Comparison of ENCODE assay signal across 9 cellular contexts in genomic region chr6:157983439-157984119, GRCh38. TPM values are rescaled to one million over a fixed set of nuclear protein-coding genes. Genes with fewer than 3 reads are reported as not detected.
DNase-seq lines count a peak whose midpoint lies in the region; ATAC-seq and TF ChIP-seq lines count a peak whose summit lies in the region.
"Had no signal": no experiment of that assay in that cellular context is flagged by ENCODE, and none has a peak within 500 bp of the region (broad histone marks: within the 10 kb centered on the region; RNA-seq: fewer than 3 reads in every experiment).

No MANE protein-coding gene starts in this region.

- in situ Hi-C loops in G401 (cut with HindIII; ENCODE audit: low sequenced_read_pairs), result no loop called here

- peaks cover 7% of the 10 kb centered on the region for H3K36me3 Mint-ChIP-seq in activated naive CD4-positive, alpha-beta T cell treated with anti-CD3 and anti-CD28 coated beads, Interleukin-2, amount 10 ng/mL, durations not matched to agents 7 days and 5 days
- H3K36me3 Mint-ChIP-seq in activated T-helper 2 cell treated with anti-CD3 and anti-CD28 coated beads, Interferon-gamma antibody, Interleukin-2, Interleukin-4, amounts not matched to agents 10 μg/mL and 5 μg/mL and 100 μg/mL, durations not matched to agents 14 hours and 24 hours and 36 hours (ENCODE audit: low read depth), result no peaks in the 10 kb centered on the region

- H3K27ac ChIP-seq in thoracic aorta, result peak overlapping the region in 1 of 2 donors; percentile 28

- DNase-seq in activated naive CD4-positive, alpha-beta T cell treated with anti-CD3 and anti-CD28 coated beads, Interleukin-2, amount 10 ng/mL, durations not matched to agents 7 days and 5 days, result no peak
- DNase-seq in activated naive CD4-positive, alpha-beta T cell (lab: John Stamatoyannopoulos, UW), result no peak
- DNase-seq in activated T-helper 2 cell treated with anti-CD3 and anti-CD28 coated beads, Interferon-gamma antibody, Interleukin-2, Interleukin-4, amounts not matched to agents 10 μg/mL and 5 μg/mL and 100 μg/mL, durations not matched to agents 14 hours and 24 hours and 36 hours (ENCODE audit: low spot score), result no peak
- peak in 1 of 2 donors; percentile 42 for DNase-seq in foreskin fibroblast
- DNase-seq in thoracic aorta (ENCODE audit: low spot score), result no peak
- DNase-seq in G401 (ENCODE audit: low spot score), result no peak
- no peak for DNase-seq in hippocampal formation (lab: John Stamatoyannopoulos, UW)
- no peak for DNase-seq in NCI-H748 treated with DMSO at 0.1 percent for 48 hours (lab: John Stamatoyannopoulos, UW)
- DNase-seq: activated CD8-positive, alpha-beta memory T cell treated with anti-CD3 and anti-CD28 coated beads for 24 hours had no signal

- ATAC-seq in thoracic aorta (ENCODE audit: insufficient number of reproducible peaks, low FRiP score, low read depth), result no peak

- intact Hi-C loops in activated T-helper 2 cell treated with anti-CD3 and anti-CD28 coated beads, Interferon-gamma antibody, Interleukin-2, Interleukin-4, amounts not matched to agents 10 μg/mL and 5 μg/mL and 100 μg/mL, durations not matched to agents 14 hours and 24 hours and 36 hours (cut with micrococcal nuclease), result loop anchor here (5.0 kb wide), 3 partner anchors 64 to 664 kb away; no protein-coding TSS in a partner anchor

- H3K27ac Mint-ChIP-seq in activated naive CD4-positive, alpha-beta T cell treated with anti-CD3 and anti-CD28 coated beads, Interleukin-2, amount 10 ng/mL, durations not matched to agents 7 days and 5 days, result peak overlapping the region; percentile 88
- H3K27ac Mint-ChIP-seq in activated T-helper 2 cell treated with anti-CD3 and anti-CD28 coated beads, Interferon-gamma antibody, Interleukin-2, Interleukin-4, amounts not matched to agents 10 μg/mL and 5 μg/mL and 100 μg/mL, durations not matched to agents 14 hours and 24 hours and 36 hours, result peak overlapping the region; percentile 64

- no peaks in the 10 kb centered on the region for H3K27me3 ChIP-seq in thoracic aorta (replicated peaks; ENCODE audit: insufficient read depth)

- TF ChIP-seq CTCF in foreskin fibroblast (IDR thresholded peaks at IDR 0.05; ENCODE audit: low read depth, low read length) (no peak), thoracic aorta (IDR thresholded peaks at IDR 0.05) (no peak)

- H3K4me1 ChIP-seq in thoracic aorta (ENCODE audit: control insufficient read depth in 1 of 2, low read depth in 2 of 2), result peaks cover 13 to 48% of the 10 kb centered on the region in 2 donors

- peak overlapping the region; percentile 94 for H3K4me3 Mint-ChIP-seq in activated naive CD4-positive, alpha-beta T cell treated with anti-CD3 and anti-CD28 coated beads, Interleukin-2, amount 10 ng/mL, durations not matched to agents 7 days and 5 days
- peak overlapping the region; percentile 88 for H3K4me3 Mint-ChIP-seq in activated T-helper 2 cell treated with anti-CD3 and anti-CD28 coated beads, Interferon-gamma antibody, Interleukin-2, Interleukin-4, amounts not matched to agents 10 μg/mL and 5 μg/mL and 100 μg/mL, durations not matched to agents 14 hours and 24 hours and 36 hours (ENCODE audit: low read depth)

- H3K4me3 ChIP-seq in foreskin fibroblast (ENCODE audit: low read depth in 1 of 2, low read length in 2 of 2) (peak overlapping the region; percentile 74 to 83), thoracic aorta (peak overlapping the region; percentile 82)

- no peaks in the 10 kb centered on the region for H3K9me3 ChIP-seq in thoracic aorta

- CTCF ChIA-PET in activated naive CD4-positive, alpha-beta T cell treated with anti-CD3 and anti-CD28 coated beads, Interleukin-2, amount 10 ng/mL, durations not matched to agents 7 days and 5 days (lab: Charles Lee), result interaction anchor here (2.1 to 5.5 kb wide), 4 partner anchors 37 to 88 kb away, joined by 5 to 34 read pairs (median 9); no protein-coding TSS in a partner anchor

- no peaks in the 10 kb centered on the region for H3K36me3 ChIP-seq in thoracic aorta

- peaks cover 71% of the 10 kb centered on the region for H3K4me1 Mint-ChIP-seq in activated naive CD4-positive, alpha-beta T cell treated with anti-CD3 and anti-CD28 coated beads, Interleukin-2, amount 10 ng/mL, durations not matched to agents 7 days and 5 days
- H3K4me1 Mint-ChIP-seq in activated T-helper 2 cell treated with anti-CD3 and anti-CD28 coated beads, Interferon-gamma antibody, Interleukin-2, Interleukin-4, amounts not matched to agents 10 μg/mL and 5 μg/mL and 100 μg/mL, durations not matched to agents 14 hours and 24 hours and 36 hours (ENCODE audit: low read depth), result peaks cover 40% of the 10 kb centered on the region

- no peaks in the 10 kb centered on the region for H3K9me3 Mint-ChIP-seq in activated naive CD4-positive, alpha-beta T cell treated with anti-CD3 and anti-CD28 coated beads, Interleukin-2, amount 10 ng/mL, durations not matched to agents 7 days and 5 days
- no peaks in the 10 kb centered on the region for H3K9me3 Mint-ChIP-seq in activated T-helper 2 cell treated with anti-CD3 and anti-CD28 coated beads, Interferon-gamma antibody, Interleukin-2, Interleukin-4, amounts not matched to agents 10 μg/mL and 5 μg/mL and 100 μg/mL, durations not matched to agents 14 hours and 24 hours and 36 hours

- peaks cover 25% of the 10 kb centered on the region for H3K27me3 Mint-ChIP-seq in activated naive CD4-positive, alpha-beta T cell treated with anti-CD3 and anti-CD28 coated beads, Interleukin-2, amount 10 ng/mL, durations not matched to agents 7 days and 5 days
- H3K27me3 Mint-ChIP-seq in activated T-helper 2 cell treated with anti-CD3 and anti-CD28 coated beads, Interferon-gamma antibody, Interleukin-2, Interleukin-4, amounts not matched to agents 10 μg/mL and 5 μg/mL and 100 μg/mL, durations not matched to agents 14 hours and 24 hours and 36 hours (ENCODE audit: low read depth), result peaks cover 4% of the 10 kb centered on the region

RNA-seq across cellular contexts. Expression of gene SYNJ2, which starts 1.9 kb away (rescaled TPM):
- total RNA-seq in activated T-helper 2 cell treated with anti-CD3 and anti-CD28 coated beads, Interferon-gamma antibody, Interleukin-2, Interleukin-4, amounts not matched to agents 10 μg/mL and 5 μg/mL and 100 μg/mL, durations not matched to agents 14 hours and 24 hours and 36 hours, result 21.5 and 23.6 TPM in 2 replicates
- total RNA-seq in thoracic aorta, result 10 to 100 TPM; 30.6 to 48.5 TPM
- 12.2 and 16.9 TPM in 2 replicates for total RNA-seq in G401 (2014; rRNA removed; shearing (Covaris generic))
